ENCODE assay signal across 25 cellular contexts in genomic region chr5:98128846-98129245, GRCh38.
"Had no signal": no experiment of that assay in that cellular context is flagged by ENCODE, and none has a peak within 500 bp of the region (broad histone marks: within the 10 kb centered on the region; RNA-seq: fewer than 3 reads in every experiment).

No MANE protein-coding gene starts in this region.

- H3K36me3 Mint-ChIP-seq: mesothelial cell of epicardium; naive thymus-derived CD8-positive, alpha-beta T cell; neural progenitor cell had no signal

- H3K36me3 ChIP-seq: left ventricle myocardium inferior, neural progenitor cell, neutrophil, right atrium auricular region, right lobe of liver, suprapubic skin, thoracic aorta, tibial artery, upper lobe of right lung had no signal

- ATAC-seq: naive thymus-derived CD8-positive, alpha-beta T cell; right lobe of liver; upper lobe of right lung had no signal

- H3K79me2 ChIP-seq: parathyroid adenoma had no signal

- H3K4me1 ChIP-seq: left ventricle myocardium inferior, neural progenitor cell, parathyroid adenoma, right atrium auricular region, right lobe of liver, suprapubic skin, tibial artery, upper lobe of right lung had no signal

- H3K27me3 Mint-ChIP-seq: naive thymus-derived CD8-positive, alpha-beta T cell; stimulated activated naive CD8-positive, alpha-beta T cell treated with anti-CD3 and anti-CD28 coated beads, Interleukin-15, Interleukin-2, amounts not matched to agents 100 ng/mL and 50 ng/mL, for 24 hours had no signal

- H3K4me3 ChIP-seq: left ventricle myocardium inferior, lung, neural progenitor cell, right atrium auricular region, right lobe of liver, skin epidermis, suprapubic skin, thoracic aorta, tibial artery, upper lobe of right lung had no signal

- DNase-seq: islet precursor cell; left ventricle myocardium inferior; mesendoderm; naive thymus-derived CD8-positive, alpha-beta T cell; occipital lobe; right lobe of liver; stimulated activated CD4-positive, alpha-beta T cell treated with anti-CD3 and anti-CD28 coated beads, Interleukin-12 subunit alpha, Interleukin-12 subunit beta, amount 100 ng/mL, for 4 hours; stimulated activated CD4-positive, alpha-beta T cell treated with anti-CD3 and anti-CD28 coated beads, Interleukin-15, amount 100 ng/mL, for 24 hours; stimulated activated CD4-positive, alpha-beta T cell treated with anti-CD3 and anti-CD28 coated beads, Interleukin-2, amount 100 ng/mL, for 24 hours; stimulated activated CD4-positive, alpha-beta T cell treated with anti-CD3 and anti-CD28 coated beads, Interleukin-4, amount 100 ng/mL, for 1 hour; stimulated activated naive CD4-positive, alpha-beta T cell; tibial artery; trophoblast cell; upper lobe of right lung had no signal

- H3K9ac ChIP-seq: neural progenitor cell, parathyroid adenoma had no signal

- H3K4me1 Mint-ChIP-seq: mesothelial cell of epicardium; naive thymus-derived CD8-positive, alpha-beta T cell; nephron; neural progenitor cell had no signal

- H3K9me3 Mint-ChIP-seq: nephron; neural progenitor cell; stimulated activated naive CD8-positive, alpha-beta T cell treated with anti-CD3 and anti-CD28 coated beads, Interleukin-15, Interleukin-2, amounts not matched to agents 100 ng/mL and 50 ng/mL, for 24 hours had no signal

- H2AFZ ChIP-seq: neural progenitor cell, parathyroid adenoma had no signal

- H3K27ac ChIP-seq: left ventricle myocardium inferior, neural progenitor cell, neutrophil, parathyroid adenoma, right atrium auricular region, right lobe of liver, skin epidermis, suprapubic skin, thoracic aorta, tibial artery, upper lobe of right lung had no signal

- H3K27ac Mint-ChIP-seq: mesothelial cell of epicardium; naive thymus-derived CD8-positive, alpha-beta T cell; nephron; neural progenitor cell; stimulated activated naive CD8-positive, alpha-beta T cell treated with anti-CD3 and anti-CD28 coated beads, Interleukin-15, Interleukin-2, amounts not matched to agents 100 ng/mL and 50 ng/mL, for 24 hours had no signal

- H3K9me3 ChIP-seq: neutrophil, right atrium auricular region, right lobe of liver, thoracic aorta, tibial artery, upper lobe of right lung had no signal

- H3K27me3 ChIP-seq: neural progenitor cell, neutrophil, right atrium auricular region, right lobe of liver, suprapubic skin, tibial artery, upper lobe of right lung had no signal

- H3K4me2 ChIP-seq: neural progenitor cell had no signal

- H3K4me3 Mint-ChIP-seq: mesothelial cell of epicardium; naive thymus-derived CD8-positive, alpha-beta T cell; nephron; neural progenitor cell; stimulated activated naive CD8-positive, alpha-beta T cell treated with anti-CD3 and anti-CD28 coated beads, Interleukin-15, Interleukin-2, amounts not matched to agents 100 ng/mL and 50 ng/mL, for 24 hours had no signal
